In the genomic region with DNA sequence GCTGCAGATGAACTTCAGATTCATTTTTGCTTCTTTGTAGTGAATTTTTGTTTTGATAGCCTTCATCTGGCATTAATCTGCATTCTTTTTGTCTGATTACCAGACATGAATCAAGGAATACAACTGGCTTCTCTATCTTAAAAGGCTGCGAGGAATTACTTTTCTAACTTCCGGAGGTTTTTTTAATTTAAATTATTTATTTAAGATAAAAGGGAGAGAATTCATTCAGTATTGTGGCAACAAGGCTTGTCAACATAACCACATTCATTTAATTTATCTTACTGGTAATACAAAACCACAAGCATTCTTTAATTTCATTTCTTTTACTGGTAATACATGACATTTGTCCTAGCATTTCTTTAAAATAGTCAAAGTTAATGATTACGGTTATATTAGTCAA, we compare ENCODE assay signal across 23 cellular contexts. TPM values are rescaled to one million over a fixed set of nuclear protein-coding genes. Genes with fewer than 3 reads are reported as not detected.
DNase-seq lines count a peak whose midpoint lies in the region; ATAC-seq, FAIRE-seq and TF ChIP-seq lines count a peak whose summit lies in the region.
"Had no signal": no experiment of that assay in that cellular context is flagged by ENCODE, and none has a peak within 500 bp of the region (broad histone marks: within the 10 kb centered on the region; RNA-seq: fewer than 3 reads in every experiment).

No MANE protein-coding gene starts in this region.

- TF ChIP-seq CTCF in astrocyte (IDR thresholded peaks at IDR 0.05; ENCODE audit: insufficient read depth, low read depth, low read length), result no peak
- TF ChIP-seq CTCF in fibroblast of the aortic adventitia (IDR thresholded peaks at IDR 0.05; ENCODE audit: insufficient read depth, low read length), result no peak

- no peaks in the 10 kb centered on the region for H4K20me1 ChIP-seq in astrocyte (ENCODE audit: insufficient read depth, low read length)

- H3K4me3 ChIP-seq in SK-N-MC (peak overlapping the region; percentile 41), astrocyte (ENCODE audit: insufficient read depth, low read depth, low read length) (no peak overlapping the region), fibroblast of the aortic adventitia (ENCODE audit: low read depth, low read length) (no peak overlapping the region)
- H3K4me3 ChIP-seq: GM23248 had no signal

- H3K9me3 Mint-ChIP-seq in astrocyte (ENCODE audit: unreplicated experiment), result no peaks in the 10 kb centered on the region
- H3K9me3 Mint-ChIP-seq: CD8-positive, alpha-beta T cell; IgD-negative memory B cell had no signal

- FAIRE-seq in astrocyte (lab: Jason Lieb, UNC), result no peak
- FAIRE-seq: D721Med, G401.6, GM12892 had no signal

- H3K36me3 Mint-ChIP-seq in astrocyte (ENCODE audit: low read depth, unreplicated experiment), result no peaks in the 10 kb centered on the region
- H3K36me3 Mint-ChIP-seq: CD14-positive monocyte; CD8-positive, alpha-beta T cell; IgD-negative memory B cell had no signal

- H3K27me3 ChIP-seq in astrocyte (ENCODE audit: insufficient read depth, low read length), result no peaks in the 10 kb centered on the region
- H3K27me3 ChIP-seq: BE2C had no signal

- H3K27me3 Mint-ChIP-seq in astrocyte (ENCODE audit: low read depth, unreplicated experiment), result no peaks in the 10 kb centered on the region
- H3K27me3 Mint-ChIP-seq: IgD-negative memory B cell had no signal

- no peaks in the 10 kb centered on the region for H3K4me1 Mint-ChIP-seq in astrocyte (ENCODE audit: low read depth, unreplicated experiment)
- H3K4me1 Mint-ChIP-seq: CD14-positive monocyte, IgD-negative memory B cell had no signal

- H3K4me2 ChIP-seq in astrocyte (ENCODE audit: low read length), result no peak overlapping the region

- H3K4me1 ChIP-seq in astrocyte (ENCODE audit: insufficient read depth, low read length), result no peaks in the 10 kb centered on the region
- H3K4me1 ChIP-seq: BE2C had no signal

- no peak overlapping the region for H3K4me3 Mint-ChIP-seq in astrocyte (ENCODE audit: unreplicated experiment)
- H3K4me3 Mint-ChIP-seq: CD14-positive monocyte; CD8-positive, alpha-beta T cell; IgD-negative memory B cell had no signal

- no peaks in the 10 kb centered on the region for H3K79me2 ChIP-seq in astrocyte (ENCODE audit: insufficient read depth, low read length)

- H3K9me3 ChIP-seq in SK-N-MC (ENCODE audit: low read depth, low read length), result no peaks in the 10 kb centered on the region
- no peaks in the 10 kb centered on the region for H3K9me3 ChIP-seq in astrocyte (ENCODE audit: insufficient read depth, low read depth, low read length)
- H3K9me3 ChIP-seq: BE2C had no signal

- H2AFZ ChIP-seq in astrocyte (ENCODE audit: low read depth, low read length), result no peak overlapping the region
- H2AFZ ChIP-seq: GM23248 had no signal

- peak; percentile 42 for DNase-seq in A172 (ENCODE audit: low spot score)
- peak; percentile 58 for DNase-seq in SK-N-MC (ENCODE audit: low read depth, low spot score)
- DNase-seq in astrocyte (ENCODE audit: low read depth), result peak; percentile 76
- DNase-seq in fibroblast of the aortic adventitia (ENCODE audit: low read depth), result peak; percentile 0
- DNase-seq in activated CD4-positive, alpha-beta T cell treated with anti-CD3 and anti-CD28 coated beads, Interleukin-2, amount 50 U/mL, for 4 hours, result no peak
- DNase-seq in islet precursor cell, result no peak
- no peak for DNase-seq in stimulated activated CD4-positive, alpha-beta T cell treated with anti-CD3 and anti-CD28 coated beads, Interleukin-1b, Interleukin-23, amount 100 ng/mL, for 48 hours
- DNase-seq: 8988T; BE2C; CD8-positive, alpha-beta T cell; COR-L47; DMS153; DMS79 treated with DMSO at 0.1 percent for 48 hours; EL; GM23248; H7 had no signal

- H3K9ac ChIP-seq in SK-N-MC (ENCODE audit: insufficient read length) (no peak overlapping the region), astrocyte (ENCODE audit: low read length) (no peak overlapping the region)
- H3K9ac ChIP-seq: GM23248 had no signal

- peaks cover 23% of the 10 kb centered on the region for H3K36me3 ChIP-seq in SK-N-MC (ENCODE audit: insufficient read depth, low read length)
- H3K36me3 ChIP-seq in astrocyte (ENCODE audit: insufficient read depth, low read length), result no peaks in the 10 kb centered on the region
- H3K36me3 ChIP-seq: BE2C had no signal

- no peak overlapping the region for H3K27ac Mint-ChIP-seq in astrocyte (ENCODE audit: unreplicated experiment)
- H3K27ac Mint-ChIP-seq: CD14-positive monocyte; CD8-positive, alpha-beta T cell; IgD-negative memory B cell had no signal

- H3K27ac ChIP-seq in SK-N-MC (peak overlapping the region; percentile 81), astrocyte (ENCODE audit: low read depth, low read length) (no peak overlapping the region)
- H3K27ac ChIP-seq: GM23248 had no signal

- ATAC-seq in GM21717 (IDR thresholded peaks at IDR 0.05; ENCODE audit: unreplicated experiment), result no peak
- ATAC-seq: CD8-positive, alpha-beta T cell had no signal

RNA-seq across cellular contexts. Expression of a gene that starts 36.0 kb away (rescaled TPM):
- 2.8 and 4.0 TPM in 2 replicates for total RNA-seq in A172 (2014; rRNA removed; shearing (Covaris generic))
- 5.9 and 6.5 TPM in 2 replicates for total RNA-seq in astrocyte
- total RNA-seq in fibroblast of the aortic adventitia (ENCODE audit: low replicate concordance), result 2.3 and 3.4 TPM in 2 replicates
- total RNA-seq: CD8-positive, alpha-beta T cell; HT1080 had no signal

Comparison
In these comparisons a context has a peak if more than half of its experiments do, and no peak if none do; other contexts are left out.
1. DNase-seq: peak in A172 (single experiment), SK-N-MC (single experiment), astrocyte (single experiment) and fibroblast of the aortic adventitia (single experiment); none in activated CD4-positive, alpha-beta T cell treated with anti-CD3 and anti-CD28 coated beads, Interleukin-2, amount 50 U/mL, for 4 hours (0 of 2), islet precursor cell (single experiment) and stimulated activated CD4-positive, alpha-beta T cell treated with anti-CD3 and anti-CD28 coated beads, Interleukin-1b, Interleukin-23, amount 100 ng/mL, for 48 hours (single experiment).